ENCODE assay signal across 16 cellular contexts in genomic region chr1:237261198-237261597, GRCh38.
A peak's percentile ranks its signal among the peaks of the same experiment; 100 is the strongest.
DNase-seq lines count a peak whose midpoint lies in the region; ATAC-seq and TF ChIP-seq lines count a peak whose summit lies in the region.
"Had no signal": no experiment of that assay in that cellular context is flagged by ENCODE, and none has a peak within 500 bp of the region (broad histone marks: within the 10 kb centered on the region; RNA-seq: fewer than 3 reads in every experiment).

No MANE protein-coding gene starts in this region.

- no peaks in the 10 kb centered on the region for H3K79me2 ChIP-seq in osteoblast (ENCODE audit: insufficient read depth, low read length)

- no peaks in the 10 kb centered on the region for H3K27me3 ChIP-seq in right atrium auricular region
- no peaks in the 10 kb centered on the region for H3K27me3 ChIP-seq in esophagus muscularis mucosa
- no peaks in the 10 kb centered on the region for H3K27me3 ChIP-seq in osteoblast (ENCODE audit: insufficient read depth, low read length)

- H3K9me3 ChIP-seq in right atrium auricular region (no peaks in the 10 kb centered on the region), esophagus muscularis mucosa (no peaks in the 10 kb centered on the region), osteoblast (ENCODE audit: low read depth, low read length) (no peaks in the 10 kb centered on the region)
- H3K9me3 ChIP-seq: Caco-2 had no signal

- TF ChIP-seq CTCF in right atrium auricular region (IDR thresholded peaks at IDR 0.05), result no peak
- no peak for TF ChIP-seq CTCF in esophagus muscularis mucosa (IDR thresholded peaks at IDR 0.05)
- TF ChIP-seq CTCF in osteoblast (IDR thresholded peaks at IDR 0.05; ENCODE audit: extremely low read depth, low read depth, low read length), result no peak

- H3K4me1 ChIP-seq in right atrium auricular region, result peaks cover 0 to 66% of the 10 kb centered on the region in 2 donors
- H3K4me1 ChIP-seq in esophagus muscularis mucosa, result peaks cover 28 to 51% (median 41%) of the 10 kb centered on the region in 4 donors
- no peaks in the 10 kb centered on the region for H3K4me1 ChIP-seq in osteoblast (ENCODE audit: insufficient read depth, low read length)
- H3K4me1 ChIP-seq: Caco-2 had no signal

- TF ChIP-seq EP300 in esophagus muscularis mucosa (IDR thresholded peaks at IDR 0.05), result no peak

- H3K36me3 ChIP-seq in right atrium auricular region, result no peaks in the 10 kb centered on the region
- no peaks in the 10 kb centered on the region for H3K36me3 ChIP-seq in esophagus muscularis mucosa
- H3K36me3 ChIP-seq in osteoblast (ENCODE audit: insufficient read depth, low read length), result no peaks in the 10 kb centered on the region

- no peaks in the 10 kb centered on the region for H4K20me1 ChIP-seq in osteoblast (ENCODE audit: insufficient read depth, low read length)

- peak; percentile 1 for ATAC-seq in Right ventricle myocardium superior (ENCODE audit: poor library complexity)
- no peak for ATAC-seq in GM21619 (IDR thresholded peaks at IDR 0.05; ENCODE audit: unreplicated experiment)
- no peak for ATAC-seq in HG02870 (IDR thresholded peaks at IDR 0.05; ENCODE audit: unreplicated experiment)
- ATAC-seq: GM23338, HCT116 had no signal

- no peak overlapping the region for H3K4me2 ChIP-seq in osteoblast (ENCODE audit: insufficient read depth, low read length)
- H3K4me2 ChIP-seq: GM23338 had no signal

- WGBS in esophagus muscularis mucosa, result 90% methylated on average over 4 of the region's 4 CpGs

- intact Hi-C loops in Right ventricle myocardium superior (cut with DNase I) (no loop called here), esophagus muscularis mucosa (cut with DNase I) (no loop called here)

- no peak overlapping the region for H3K4me3 ChIP-seq in right atrium auricular region
- no peak overlapping the region for H3K4me3 ChIP-seq in esophagus muscularis mucosa
- H3K4me3 ChIP-seq in osteoblast (ENCODE audit: insufficient read depth, low read length), result no peak overlapping the region
- H3K4me3 ChIP-seq: GM23338 had no signal

- H3K27ac ChIP-seq in right atrium auricular region (peak overlapping the region in 1 of 2 donors; percentile 11), esophagus muscularis mucosa (replicated peaks in 1 of 4) (peak overlapping the region in 3 of 4 donors; percentile 44 to 77 (median 73)), osteoblast (ENCODE audit: low read depth, low read length) (no peak overlapping the region)

- TF ChIP-seq POLR2A in esophagus muscularis mucosa (IDR thresholded peaks at IDR 0.05; ENCODE audit: low read depth), result no peak

- DNase-seq in Right ventricle myocardium superior, result no peak
- no peak for DNase-seq in right atrium auricular region (ENCODE audit: low spot score)
- DNase-seq in CMK (ENCODE audit: low read depth), result peak; percentile 7
- no peak for DNase-seq in esophagus muscularis mucosa (ENCODE audit: extremely low spot score)
- DNase-seq in osteoblast (ENCODE audit: insufficient read length, low spot score, missing footprints), result peak; percentile 22
- DNase-seq: 8988T; C1 segment of cervical spinal cord; Caco-2; CD4-positive, alpha-beta memory T cell; DMS153; DND-41; H9 had no signal

- H2AFZ ChIP-seq in osteoblast (ENCODE audit: low read length), result no peak overlapping the region
- H2AFZ ChIP-seq: GM23338 had no signal

Comparison
In these comparisons a context has a peak if more than half of its experiments do, and no peak if none do; other contexts are left out.
1. DNase-seq: peak in CMK (single experiment) and osteoblast (single experiment); none in Right ventricle myocardium superior (single experiment), right atrium auricular region (single experiment) and esophagus muscularis mucosa (single experiment).